21 cellular contexts compared by ENCODE assay signal in genomic region chr11:68517121-68517741, GRCh38. TPM values are rescaled to one million over a fixed set of nuclear protein-coding genes. Genes with fewer than 3 reads are reported as not detected.
DNase-seq lines count a peak whose midpoint lies in the region; ATAC-seq lines count a peak whose summit lies in the region.
"Had no signal": no experiment of that assay in that cellular context is flagged by ENCODE, and none has a peak within 500 bp of the region (broad histone marks: within the 10 kb centered on the region; RNA-seq: fewer than 3 reads in every experiment).

No MANE protein-coding gene starts in this region.

- H3K4me3 ChIP-seq in Karpas-422 (ENCODE audit: low read length), result no peak overlapping the region
- H3K4me3 ChIP-seq: breast epithelium, colonic mucosa, tibial nerve had no signal

- DNase-seq in activated T-cell treated with anti-CD3 and anti-CD28 coated beads, Interleukin-2, amount 50 U/mL, for 24 hours, result no peak
- no peak for DNase-seq in activated T-cell treated with anti-CD3 and anti-CD28 coated beads, Interleukin-2, amount 50 U/mL, for 1 hour
- no peak for DNase-seq in Karpas-422
- DNase-seq in stimulated activated effector memory CD8-positive, alpha-beta T cell treated with anti-CD3 and anti-CD28 coated beads, Interleukin-12 subunit alpha, Interleukin-12 subunit beta, amount 100 ng/mL, for 72 hours (ENCODE audit: low spot score in 2 of 2), result no peak
- no peak for DNase-seq in NCI-H1694 treated with DMSO at 0.1 percent for 48 hours (lab: John Stamatoyannopoulos, UW)
- DNase-seq: BE2C; colonic mucosa; H7; KG1; kidney glomerular epithelial cell; NCI-H1694; occipital lobe; SK-N-SH; stimulated activated CD4-positive, alpha-beta T cell treated with anti-CD3 and anti-CD28 coated beads, Interleukin-4, amount 100 ng/mL, for 1 hour; stimulated activated naive CD8-positive, alpha-beta T cell treated with anti-CD3 and anti-CD28 coated beads, Interleukin-15, amount 100 ng/mL, for 72 hours had no signal

- H3K4me1 Mint-ChIP-seq in activated T-cell treated with anti-CD3 and anti-CD28 coated beads, Interleukin-2, amount 50 U/mL, for 24 hours (ENCODE audit: low read depth), result peaks cover 61% of the 10 kb centered on the region
- peaks cover 18% of the 10 kb centered on the region for H3K4me1 Mint-ChIP-seq in dendritic cell treated with granulocyte-macrophage colony-stimulating factor and Interleukin-4, amounts not matched to agents 40 ng/mL and 50 ng/mL, for 4 days (ENCODE audit: low read depth)
- peaks cover 33% of the 10 kb centered on the region for H3K4me1 Mint-ChIP-seq in stimulated activated effector memory CD8-positive, alpha-beta T cell treated with anti-CD3 and anti-CD28 coated beads, Interleukin-12 subunit alpha, Interleukin-12 subunit beta, amount 100 ng/mL, for 72 hours

- intact Hi-C loops in dendritic cell treated with granulocyte-macrophage colony-stimulating factor and Interleukin-4, amounts not matched to agents 40 ng/mL and 50 ng/mL, for 4 days (cut with micrococcal nuclease), result no loop called here

- no peak for ATAC-seq in stimulated activated effector memory CD8-positive, alpha-beta T cell treated with anti-CD3 and anti-CD28 coated beads, Interleukin-12 subunit alpha, Interleukin-12 subunit beta, amount 100 ng/mL, for 72 hours
- no peak for ATAC-seq in GM19397 (IDR thresholded peaks at IDR 0.05; ENCODE audit: unreplicated experiment)
- ATAC-seq in HG03565 (IDR thresholded peaks at IDR 0.05; ENCODE audit: unreplicated experiment), result no peak
- ATAC-seq: activated CD4-positive, CD25-positive, alpha-beta regulatory T cell treated with anti-CD3 and anti-CD28 coated beads, Interleukin-2, amount 50 U/mL, for 24 hours; stimulated activated naive CD8-positive, alpha-beta T cell treated with anti-CD3 and anti-CD28 coated beads, Interleukin-15, amount 100 ng/mL, for 72 hours had no signal

- H3K9ac ChIP-seq in Karpas-422 (ENCODE audit: low read length), result no peak overlapping the region
- H3K9ac ChIP-seq: SK-N-SH had no signal

- H3K4me3 Mint-ChIP-seq in activated T-cell treated with anti-CD3 and anti-CD28 coated beads, Interleukin-2, amount 50 U/mL, for 24 hours, result no peak overlapping the region
- H3K4me3 Mint-ChIP-seq in dendritic cell treated with granulocyte-macrophage colony-stimulating factor and Interleukin-4, amounts not matched to agents 40 ng/mL and 50 ng/mL, for 4 days, result no peak overlapping the region
- no peak overlapping the region for H3K4me3 Mint-ChIP-seq in stimulated activated effector memory CD8-positive, alpha-beta T cell treated with anti-CD3 and anti-CD28 coated beads, Interleukin-12 subunit alpha, Interleukin-12 subunit beta, amount 100 ng/mL, for 72 hours
- H3K4me3 Mint-ChIP-seq: stimulated activated naive CD8-positive, alpha-beta T cell treated with anti-CD3 and anti-CD28 coated beads, Interleukin-15, amount 100 ng/mL, for 72 hours had no signal

- peak overlapping the region; percentile 0 for H3K4me2 ChIP-seq in Karpas-422 (ENCODE audit: low read depth, low read length, poor library complexity, severe bottlenecking)
- H3K4me2 ChIP-seq: SK-N-SH had no signal

- H2AFZ ChIP-seq in Karpas-422 (ENCODE audit: low read length), result no peak overlapping the region

- H3K27me3 Mint-ChIP-seq in activated T-cell treated with anti-CD3 and anti-CD28 coated beads, Interleukin-2, amount 50 U/mL, for 24 hours, result no peaks in the 10 kb centered on the region
- H3K27me3 Mint-ChIP-seq in dendritic cell treated with granulocyte-macrophage colony-stimulating factor and Interleukin-4, amounts not matched to agents 40 ng/mL and 50 ng/mL, for 4 days, result no peaks in the 10 kb centered on the region
- H3K27me3 Mint-ChIP-seq: stimulated activated naive CD8-positive, alpha-beta T cell treated with anti-CD3 and anti-CD28 coated beads, Interleukin-15, amount 100 ng/mL, for 72 hours had no signal

- no peaks in the 10 kb centered on the region for H3K9me2 ChIP-seq in Karpas-422 (replicated peaks; ENCODE audit: insufficient read depth, low read length)
- H3K9me2 ChIP-seq: SK-N-SH had no signal

- peaks cover 93% of the 10 kb centered on the region for H3K36me3 Mint-ChIP-seq in activated T-cell treated with anti-CD3 and anti-CD28 coated beads, Interleukin-2, amount 50 U/mL, for 24 hours (ENCODE audit: low read depth)
- peaks cover 76% of the 10 kb centered on the region for H3K36me3 Mint-ChIP-seq in dendritic cell treated with granulocyte-macrophage colony-stimulating factor and Interleukin-4, amounts not matched to agents 40 ng/mL and 50 ng/mL, for 4 days (ENCODE audit: low read depth)
- peaks cover 93% of the 10 kb centered on the region for H3K36me3 Mint-ChIP-seq in stimulated activated effector memory CD8-positive, alpha-beta T cell treated with anti-CD3 and anti-CD28 coated beads, Interleukin-12 subunit alpha, Interleukin-12 subunit beta, amount 100 ng/mL, for 72 hours

- peak overlapping the region; percentile 66 for H3K27ac Mint-ChIP-seq in activated T-cell treated with anti-CD3 and anti-CD28 coated beads, Interleukin-2, amount 50 U/mL, for 24 hours
- peak overlapping the region; percentile 30 for H3K27ac Mint-ChIP-seq in dendritic cell treated with granulocyte-macrophage colony-stimulating factor and Interleukin-4, amounts not matched to agents 40 ng/mL and 50 ng/mL, for 4 days
- H3K27ac Mint-ChIP-seq in stimulated activated effector memory CD8-positive, alpha-beta T cell treated with anti-CD3 and anti-CD28 coated beads, Interleukin-12 subunit alpha, Interleukin-12 subunit beta, amount 100 ng/mL, for 72 hours, result peak overlapping the region; percentile 83

- no peak overlapping the region for H3K27ac ChIP-seq in Karpas-422 (ENCODE audit: low read length)
- H3K27ac ChIP-seq: breast epithelium, colonic mucosa, tibial nerve had no signal

- no peaks in the 10 kb centered on the region for H3K9me3 Mint-ChIP-seq in activated T-cell treated with anti-CD3 and anti-CD28 coated beads, Interleukin-2, amount 50 U/mL, for 24 hours
- H3K9me3 Mint-ChIP-seq in dendritic cell treated with granulocyte-macrophage colony-stimulating factor and Interleukin-4, amounts not matched to agents 40 ng/mL and 50 ng/mL, for 4 days, result no peaks in the 10 kb centered on the region
- no peaks in the 10 kb centered on the region for H3K9me3 Mint-ChIP-seq in stimulated activated effector memory CD8-positive, alpha-beta T cell treated with anti-CD3 and anti-CD28 coated beads, Interleukin-12 subunit alpha, Interleukin-12 subunit beta, amount 100 ng/mL, for 72 hours
- H3K9me3 Mint-ChIP-seq: stimulated activated naive CD8-positive, alpha-beta T cell treated with anti-CD3 and anti-CD28 coated beads, Interleukin-15, amount 100 ng/mL, for 72 hours had no signal

- peaks cover 20% of the 10 kb centered on the region for H4K20me1 ChIP-seq in Karpas-422 (ENCODE audit: insufficient read depth, low read depth, low read length)

- H3K79me2 ChIP-seq in Karpas-422 (ENCODE audit: low read length), result peaks cover 100% of the 10 kb centered on the region

- H3K9me3 ChIP-seq in Karpas-422 (ENCODE audit: low read length), result no peaks in the 10 kb centered on the region
- H3K9me3 ChIP-seq: BE2C, breast epithelium, colonic mucosa, SK-N-SH, tibial nerve had no signal

- H3K36me3 ChIP-seq in Karpas-422 (ENCODE audit: insufficient read depth, low read length), result peaks cover 47% of the 10 kb centered on the region
- H3K36me3 ChIP-seq: breast epithelium had no signal

- no peaks in the 10 kb centered on the region for H3K27me3 ChIP-seq in Karpas-422 (ENCODE audit: low read length)
- H3K27me3 ChIP-seq: BE2C, breast epithelium, colonic mucosa, tibial nerve had no signal

- peaks cover 42% of the 10 kb centered on the region for H3K4me1 ChIP-seq in Karpas-422 (ENCODE audit: low read length)
- H3K4me1 ChIP-seq: BE2C, breast epithelium, colonic mucosa had no signal

RNA-seq across cellular contexts. Expression of gene PPP6R3, which starts 56.7 kb away (rescaled TPM):
- total RNA-seq in Karpas-422 (2014; rRNA removed; shearing (Covaris generic); ENCODE audit: low replicate concordance), result 109 and 140 TPM in 2 replicates

Comparison
In these comparisons a context has a peak if more than half of its experiments do, and no peak if none do; other contexts are left out.
1. H3K27ac Mint-ChIP-seq: peak in every context shown above with its lines; median percentile 83 in stimulated activated effector memory CD8-positive, alpha-beta T cell treated with anti-CD3 and anti-CD28 coated beads, Interleukin-12 subunit alpha, Interleukin-12 subunit beta, amount 100 ng/mL, for 72 hours; 66 in activated T-cell treated with anti-CD3 and anti-CD28 coated beads, Interleukin-2, amount 50 U/mL, for 24 hours; 30 in dendritic cell treated with granulocyte-macrophage colony-stimulating factor and Interleukin-4, amounts not matched to agents 40 ng/mL and 50 ng/mL, for 4 days.